Comparison of ENCODE assay signal across 19 cellular contexts in genomic region chr11:62267576-62267975, GRCh38. TPM values are rescaled to one million over a fixed set of nuclear protein-coding genes. Genes with fewer than 3 reads are reported as not detected.
DNase-seq lines count a peak whose midpoint lies in the region; ATAC-seq and TF ChIP-seq lines count a peak whose summit lies in the region.
"Had no signal": no experiment of that assay in that cellular context is flagged by ENCODE, and none has a peak within 500 bp of the region (broad histone marks: within the 10 kb centered on the region; RNA-seq: fewer than 3 reads in every experiment).

No MANE protein-coding gene starts in this region.

- H3K27ac ChIP-seq in RWPE2 (ENCODE audit: poor library complexity, severe bottlenecking) = no peak overlapping the region
- H3K27ac ChIP-seq in foreskin keratinocyte = no peak overlapping the region
- H3K27ac ChIP-seq: BLaER1 treated with 17β-estradiol and CSF1 and Interleukin-3, amounts not matched to agents 10 nM and 100 nM; HL-60; SJSA1 had no signal

- H3K36me3 Mint-ChIP-seq in activated T-cell treated with anti-CD3 and anti-CD28 coated beads, Interleukin-2, amount 50 U/mL, for 72 hours (ENCODE audit: insufficient read depth in 2 of 2) = peaks cover 0 to 2% of the 10 kb centered on the region in 2 donors

- H3K4me1 ChIP-seq in RWPE2 (ENCODE audit: insufficient read depth, poor library complexity, severe bottlenecking) = no peaks in the 10 kb centered on the region
- H3K4me1 ChIP-seq in foreskin keratinocyte = no peaks in the 10 kb centered on the region
- H3K4me1 ChIP-seq: BLaER1 treated with 17β-estradiol and CSF1 and Interleukin-3, amounts not matched to agents 10 nM and 100 nM; SJSA1 had no signal

- H3K36me3 ChIP-seq in RWPE2 (ENCODE audit: low read depth) = no peaks in the 10 kb centered on the region
- H3K36me3 ChIP-seq: BLaER1 treated with 17β-estradiol and CSF1 and Interleukin-3, amounts not matched to agents 10 nM and 100 nM; SJSA1 had no signal

- peak; percentile 56 for ATAC-seq in activated T-cell treated with anti-CD3 and anti-CD28 coated beads, Interleukin-2, amount 50 U/mL, for 72 hours (replicated peaks in 1 of 2)
- ATAC-seq in RWPE2 (ENCODE audit: low read depth) (0 out of 3 replicates have a peak, but pooled peaks have one; percentile 46), foreskin keratinocyte (peak; percentile 31)

- no peaks in the 10 kb centered on the region for H3K9me3 ChIP-seq in RWPE2 (ENCODE audit: severe bottlenecking)
- H3K9me3 ChIP-seq: BLaER1 treated with 17β-estradiol and CSF1 and Interleukin-3, amounts not matched to agents 10 nM and 100 nM; SJSA1 had no signal

- no peaks in the 10 kb centered on the region for H3K27me3 ChIP-seq in RWPE2 (ENCODE audit: insufficient read depth, poor library complexity, severe bottlenecking)
- H3K27me3 ChIP-seq in foreskin keratinocyte = peaks cover 11% of the 10 kb centered on the region
- H3K27me3 ChIP-seq: BLaER1 treated with 17β-estradiol and CSF1 and Interleukin-3, amounts not matched to agents 10 nM and 100 nM had no signal

- no peak overlapping the region for H3K27ac Mint-ChIP-seq in activated T-cell treated with anti-CD3 and anti-CD28 coated beads, Interleukin-2, amount 50 U/mL, for 72 hours
- H3K27ac Mint-ChIP-seq: CD4-positive, alpha-beta T cell had no signal

- no peak overlapping the region for H3K4me3 Mint-ChIP-seq in activated T-cell treated with anti-CD3 and anti-CD28 coated beads, Interleukin-2, amount 50 U/mL, for 72 hours
- H3K4me3 Mint-ChIP-seq: CD4-positive, alpha-beta T cell had no signal

- no peak for DNase-seq in activated T-cell treated with anti-CD3 and anti-CD28 coated beads, Interleukin-2, amount 50 U/mL, for 72 hours
- no peak for DNase-seq in activated T-cell treated with anti-CD3 and anti-CD28 coated beads for 4 hours
- DNase-seq in HT1080 (ENCODE audit: low read depth) = peak; percentile 58
- no peak for DNase-seq in RWPE2 (ENCODE audit: low spot score)
- peak in 1 of 2 donors; percentile 36 for DNase-seq in foreskin keratinocyte
- no peak for DNase-seq in NAMALWA (ENCODE audit: low spot score)
- DNase-seq in NCI-H2171 treated with DMSO at 0.1 percent for 48 hours (lab: John Stamatoyannopoulos, UW) = no peak
- DNase-seq: AML-193; CD4-positive, alpha-beta T cell; NCI-H1105; NCI-H1436 treated with DMSO at 0.1 percent for 48 hours; NCI-H187 treated with DMSO at 0.1 percent for 48 hours; NCI-H446; NCI-H524 treated with DMSO at 0.1 percent for 48 hours; NCI-H774; Right ventricle myocardium superior had no signal

- peaks cover 38% of the 10 kb centered on the region for H3K4me1 Mint-ChIP-seq in activated T-cell treated with anti-CD3 and anti-CD28 coated beads, Interleukin-2, amount 50 U/mL, for 72 hours (ENCODE audit: low read depth)

- no peak overlapping the region for H3K4me3 ChIP-seq in RWPE2 (ENCODE audit: severe bottlenecking)
- H3K4me3 ChIP-seq: BLaER1 treated with 17β-estradiol and CSF1 and Interleukin-3, amounts not matched to agents 10 nM and 100 nM; SJSA1 had no signal

- peaks cover 0 to 2% of the 10 kb centered on the region in 2 donors for H3K9me3 Mint-ChIP-seq in activated T-cell treated with anti-CD3 and anti-CD28 coated beads, Interleukin-2, amount 50 U/mL, for 72 hours
- H3K9me3 Mint-ChIP-seq: CD4-positive, alpha-beta T cell had no signal

- no peak for TF ChIP-seq CTCF in RWPE2 (IDR thresholded peaks at IDR 0.05; ENCODE audit: poor library complexity, severe bottlenecking)
- no peak for TF ChIP-seq CTCF in foreskin keratinocyte (conservative IDR thresholded peaks at IDR 0.05)

- H3K27me3 Mint-ChIP-seq in activated T-cell treated with anti-CD3 and anti-CD28 coated beads, Interleukin-2, amount 50 U/mL, for 72 hours (ENCODE audit: low read depth) = peaks cover 19% of the 10 kb centered on the region

RNA-seq across cellular contexts. Expression of gene SCGB2A2, which starts 2.4 kb away (rescaled TPM):
- total RNA-seq in activated T-cell treated with anti-CD3 and anti-CD28 coated beads, Interleukin-2, amount 50 U/mL, for 72 hours = not detected
- total RNA-seq in HT1080 (2014; rRNA removed; shearing (Covaris generic)) = not detected in 2 replicates
- polyA plus RNA-seq in HT1080 (2015; cell fraction: cytosol; rRNA removed) = not detected in 2 replicates
- not detected in 2 replicates for polyA plus RNA-seq in HT1080 (2015; cell fraction: nucleus; rRNA removed)
- total RNA-seq in foreskin keratinocyte = not detected in 2 replicates
- polyA plus RNA-seq in foreskin keratinocyte = not detected in 2 replicates
- total RNA-seq: CD4-positive, alpha-beta T cell; Right ventricle myocardium superior; SJSA1 had no signal

RNA-seq across cellular contexts. Expression of gene SCGB1D2, which starts 25.5 kb away (rescaled TPM):
- total RNA-seq in activated T-cell treated with anti-CD3 and anti-CD28 coated beads, Interleukin-2, amount 50 U/mL, for 72 hours = not detected
- total RNA-seq in HT1080 (2014; rRNA removed; shearing (Covaris generic)) = not detected in 2 replicates
- polyA plus RNA-seq in HT1080 (2015; cell fraction: cytosol; rRNA removed) = not detected in 2 replicates
- polyA plus RNA-seq in HT1080 (2015; cell fraction: nucleus; rRNA removed) = not detected in 2 replicates
- not detected in 2 replicates for total RNA-seq in foreskin keratinocyte
- not detected in 2 replicates for polyA plus RNA-seq in foreskin keratinocyte
- total RNA-seq: CD4-positive, alpha-beta T cell; SJSA1 had no signal

RNA-seq across cellular contexts. Expression of gene SCGB1D4, which starts 31.3 kb away (rescaled TPM):
- total RNA-seq in activated T-cell treated with anti-CD3 and anti-CD28 coated beads, Interleukin-2, amount 50 U/mL, for 72 hours = not detected
- not detected in 2 replicates for total RNA-seq in HT1080 (2014; rRNA removed; shearing (Covaris generic))
- not detected in 2 replicates for polyA plus RNA-seq in HT1080 (2015; cell fraction: cytosol; rRNA removed)
- not detected in 2 replicates for polyA plus RNA-seq in HT1080 (2015; cell fraction: nucleus; rRNA removed)
- total RNA-seq in foreskin keratinocyte = not detected in 2 replicates
- not detected in 2 replicates for polyA plus RNA-seq in foreskin keratinocyte
- total RNA-seq: CD4-positive, alpha-beta T cell; Right ventricle myocardium superior; SJSA1 had no signal

RNA-seq across cellular contexts. Expression of gene SCGB2A1, which starts 59.1 kb away (rescaled TPM):
- not detected for total RNA-seq in activated T-cell treated with anti-CD3 and anti-CD28 coated beads, Interleukin-2, amount 50 U/mL, for 72 hours
- total RNA-seq in HT1080 (2014; rRNA removed; shearing (Covaris generic)) = not detected in 2 replicates
- polyA plus RNA-seq in HT1080 (2015; cell fraction: cytosol; rRNA removed) = not detected in 2 replicates
- polyA plus RNA-seq in HT1080 (2015; cell fraction: nucleus; rRNA removed) = not detected in 2 replicates
- total RNA-seq in foreskin keratinocyte = not detected in 2 replicates
- not detected in 2 replicates for polyA plus RNA-seq in foreskin keratinocyte
- total RNA-seq: CD4-positive, alpha-beta T cell; Right ventricle myocardium superior; SJSA1 had no signal
